In the genomic region with DNA sequence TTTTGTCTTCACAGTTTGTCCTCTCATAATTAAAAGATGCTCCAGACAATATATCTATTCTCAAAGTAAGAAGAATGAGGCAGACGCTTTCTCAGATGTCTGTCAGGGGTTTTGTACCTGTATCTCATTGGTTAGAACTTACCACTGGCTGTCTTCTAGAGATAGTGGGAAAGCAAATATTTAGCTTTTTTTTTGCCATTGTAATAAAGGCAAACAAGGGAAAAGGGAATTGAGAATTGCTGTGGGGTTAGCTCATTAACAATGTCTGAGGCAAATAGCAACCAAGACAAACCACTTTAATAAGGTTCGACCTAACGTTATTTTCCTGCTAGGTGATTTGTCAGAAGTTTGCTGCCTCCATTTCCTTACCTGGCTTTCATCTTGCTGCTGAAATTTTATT, we compare ENCODE assay signal across 14 cellular contexts.
"Had no signal": no experiment of that assay in that cellular context is flagged by ENCODE, and none has a peak within 500 bp of the region (broad histone marks: within the 10 kb centered on the region; RNA-seq: fewer than 3 reads in every experiment).

No MANE protein-coding gene starts in this region.

- H3K4me1 ChIP-seq: ascending aorta, tibial artery had no signal

- H3K4me3 Mint-ChIP-seq: activated naive CD4-positive, alpha-beta T cell treated with anti-CD3 and anti-CD28 coated beads for 36 hours; natural killer cell had no signal

- H3K27me3 ChIP-seq: ascending aorta, heart left ventricle, tibial artery had no signal

- DNase-seq: activated naive CD4-positive, alpha-beta T cell treated with anti-CD3 and anti-CD28 coated beads for 36 hours; cortex of kidney; heart left ventricle; kidney; natural killer cell; stimulated activated naive CD8-positive, alpha-beta T cell treated with anti-CD3 and anti-CD28 coated beads, Interleukin-15, Interleukin-2, amounts not matched to agents 100 U/mL and 50 U/mL, for 24 hours; substantia nigra; T1000; tibial artery had no signal

- FAIRE-seq: frontal cortex, kidney had no signal

- H3K9me3 Mint-ChIP-seq: activated naive CD4-positive, alpha-beta T cell treated with anti-CD3 and anti-CD28 coated beads for 36 hours; activated T-helper 2 cell treated with anti-CD3 and anti-CD28 coated beads, Interferon-gamma antibody, Interleukin-2, Interleukin-4, amounts not matched to agents 10 μg/mL and 5 μg/mL and 100 μg/mL, durations not matched to agents 14 hours and 24 hours and 36 hours; natural killer cell had no signal

- H3K27ac Mint-ChIP-seq: activated naive CD4-positive, alpha-beta T cell treated with anti-CD3 and anti-CD28 coated beads for 36 hours had no signal

- ATAC-seq: heart left ventricle; left lobe of liver; natural killer cell; stimulated activated naive CD8-positive, alpha-beta T cell treated with anti-CD3 and anti-CD28 coated beads, Interleukin-15, Interleukin-2, amounts not matched to agents 100 U/mL and 50 U/mL, for 24 hours had no signal

- H3K4me3 ChIP-seq: ascending aorta, heart left ventricle, lung, tibial artery had no signal

- H3K9me3 ChIP-seq: ascending aorta, heart left ventricle, tibial artery had no signal

- H3K27ac ChIP-seq: ascending aorta, heart left ventricle, tibial artery had no signal
